9 cellular contexts compared by ENCODE assay signal in the genomic region with DNA sequence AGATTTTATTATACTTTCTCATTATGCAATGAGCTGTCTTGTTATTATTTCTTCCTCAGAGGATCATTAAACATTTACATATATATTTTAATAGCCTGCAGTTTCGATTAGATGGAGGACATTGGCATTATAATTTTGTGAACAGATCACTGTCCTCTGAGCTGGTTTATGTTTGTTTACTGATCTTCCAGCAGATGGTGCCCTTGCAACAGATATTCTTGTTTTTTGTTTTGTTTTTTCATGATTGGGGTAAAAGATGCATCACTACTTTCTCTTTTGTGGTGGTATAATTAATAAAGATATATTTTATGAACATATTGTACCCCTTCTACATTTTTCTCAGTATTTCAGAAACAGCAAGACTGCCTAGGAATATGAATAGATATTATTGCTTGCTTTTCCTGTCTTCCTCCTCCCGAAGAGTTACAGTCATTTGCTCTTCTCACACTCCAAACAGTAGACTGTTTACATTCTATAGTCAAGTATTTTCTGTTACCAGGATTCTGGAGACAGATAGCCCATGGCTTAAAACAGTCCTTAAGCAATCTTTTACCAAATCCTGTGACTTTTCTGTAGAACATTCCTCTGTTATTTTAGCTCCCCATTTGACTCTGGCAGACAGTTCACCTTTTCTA.
DNase-seq lines count a peak whose midpoint lies in the region; ATAC-seq and TF ChIP-seq lines count a peak whose summit lies in the region.
"Had no signal": no experiment of that assay in that cellular context is flagged by ENCODE, and none has a peak within 500 bp of the region (broad histone marks: within the 10 kb centered on the region; RNA-seq: fewer than 3 reads in every experiment).

No MANE protein-coding gene starts in this region.

- CTCF ChIA-PET in T-cell (lab: Charles Lee), result no interaction called here
- CTCF ChIA-PET in activated CD4-positive, alpha-beta T cell treated with anti-CD3 and anti-CD28 coated beads for 36 hours (lab: Charles Lee), result interaction anchor here (0.7 to 0.9 kb wide), 2 partner anchors 20 to 759 kb away, joined by 3 to 4 read pairs; no protein-coding TSS in a partner anchor
- CTCF ChIA-PET in activated CD4-positive, alpha-beta memory T cell treated with anti-CD3 and anti-CD28 coated beads, Interleukin-2, amount 10 ng/mL, durations not matched to agents 7 days and 5 days (lab: Charles Lee), result interaction anchor here (0.7 kb wide), 1 partner anchor 9 kb away, joined by 3 read pairs; no protein-coding TSS in a partner anchor

- TF ChIP-seq CTCF in astrocyte of the spinal cord (IDR thresholded peaks at IDR 0.05; ENCODE audit: low read depth, low read length), result peak; percentile 51
- TF ChIP-seq CTCF in neural crest cell (conservative IDR thresholded peaks at IDR 0.05), result peak; percentile 75

- in situ Hi-C loops in astrocyte of the spinal cord (cut with HindIII; ENCODE audit: low sequenced_read_pairs), result no loop called here

- ATAC-seq in GM18511 (IDR thresholded peaks at IDR 0.05; ENCODE audit: unreplicated experiment) (peak; percentile 61), T-cell (replicated peaks in 1 of 4) (no peak), esophagus mucosa (no peak)
- no peak for ATAC-seq in activated CD4-positive, alpha-beta T cell treated with anti-CD3 and anti-CD28 coated beads for 36 hours

- POLR2A ChIA-PET in T-cell (lab: Charles Lee), result no interaction called here
- POLR2A ChIA-PET in activated CD4-positive, alpha-beta T cell treated with anti-CD3 and anti-CD28 coated beads for 36 hours (lab: Charles Lee), result no interaction called here
- POLR2A ChIA-PET in activated CD4-positive, alpha-beta memory T cell treated with anti-CD3 and anti-CD28 coated beads, Interleukin-2, amount 10 ng/mL, durations not matched to agents 7 days and 5 days (lab: Charles Lee), result no interaction called here

- peak overlapping the region; percentile 35 for H3K27ac Mint-ChIP-seq in neural crest cell (ENCODE audit: unreplicated experiment)
- no peak overlapping the region for H3K27ac Mint-ChIP-seq in T-cell
- no peak overlapping the region for H3K27ac Mint-ChIP-seq in activated CD4-positive, alpha-beta T cell treated with anti-CD3 and anti-CD28 coated beads for 36 hours
- no peak overlapping the region for H3K27ac Mint-ChIP-seq in activated CD4-positive, alpha-beta memory T cell treated with anti-CD3 and anti-CD28 coated beads, Interleukin-2, amount 10 ng/mL, durations not matched to agents 7 days and 5 days
- H3K27ac Mint-ChIP-seq: IgD-negative memory B cell had no signal

- H3K4me3 Mint-ChIP-seq in neural crest cell (no peak overlapping the region), T-cell (no peak overlapping the region)
- H3K4me3 Mint-ChIP-seq in activated CD4-positive, alpha-beta T cell treated with anti-CD3 and anti-CD28 coated beads for 36 hours, result no peak overlapping the region
- no peak overlapping the region for H3K4me3 Mint-ChIP-seq in activated CD4-positive, alpha-beta memory T cell treated with anti-CD3 and anti-CD28 coated beads, Interleukin-2, amount 10 ng/mL, durations not matched to agents 7 days and 5 days
- H3K4me3 Mint-ChIP-seq: IgD-negative memory B cell had no signal

- H3K4me1 Mint-ChIP-seq in neural crest cell, result no peaks in the 10 kb centered on the region
- no peaks in the 10 kb centered on the region for H3K4me1 Mint-ChIP-seq in T-cell
- no peaks in the 10 kb centered on the region for H3K4me1 Mint-ChIP-seq in activated CD4-positive, alpha-beta T cell treated with anti-CD3 and anti-CD28 coated beads for 36 hours
- no peaks in the 10 kb centered on the region for H3K4me1 Mint-ChIP-seq in activated CD4-positive, alpha-beta memory T cell treated with anti-CD3 and anti-CD28 coated beads, Interleukin-2, amount 10 ng/mL, durations not matched to agents 7 days and 5 days
- H3K4me1 Mint-ChIP-seq: IgD-negative memory B cell had no signal

- no peaks in the 10 kb centered on the region for H3K27me3 Mint-ChIP-seq in neural crest cell (ENCODE audit: low read depth)
- no peaks in the 10 kb centered on the region for H3K27me3 Mint-ChIP-seq in T-cell
- H3K27me3 Mint-ChIP-seq in activated CD4-positive, alpha-beta T cell treated with anti-CD3 and anti-CD28 coated beads for 36 hours, result no peaks in the 10 kb centered on the region
- no peaks in the 10 kb centered on the region for H3K27me3 Mint-ChIP-seq in activated CD4-positive, alpha-beta memory T cell treated with anti-CD3 and anti-CD28 coated beads, Interleukin-2, amount 10 ng/mL, durations not matched to agents 7 days and 5 days
- H3K27me3 Mint-ChIP-seq: IgD-negative memory B cell had no signal

- no peaks in the 10 kb centered on the region for H3K36me3 Mint-ChIP-seq in neural crest cell (ENCODE audit: low read depth)
- H3K36me3 Mint-ChIP-seq in T-cell, result no peaks in the 10 kb centered on the region
- no peaks in the 10 kb centered on the region for H3K36me3 Mint-ChIP-seq in activated CD4-positive, alpha-beta T cell treated with anti-CD3 and anti-CD28 coated beads for 36 hours (ENCODE audit: low read depth)
- H3K36me3 Mint-ChIP-seq in activated CD4-positive, alpha-beta memory T cell treated with anti-CD3 and anti-CD28 coated beads, Interleukin-2, amount 10 ng/mL, durations not matched to agents 7 days and 5 days (ENCODE audit: low read depth), result no peaks in the 10 kb centered on the region
- H3K36me3 Mint-ChIP-seq: IgD-negative memory B cell had no signal

- no peaks in the 10 kb centered on the region for H3K9me3 Mint-ChIP-seq in neural crest cell
- peaks cover 0 to 5% (median 0%) of the 10 kb centered on the region in 3 donors for H3K9me3 Mint-ChIP-seq in T-cell
- no peaks in the 10 kb centered on the region for H3K9me3 Mint-ChIP-seq in activated CD4-positive, alpha-beta T cell treated with anti-CD3 and anti-CD28 coated beads for 36 hours (ENCODE audit: low read depth)
- H3K9me3 Mint-ChIP-seq in activated CD4-positive, alpha-beta memory T cell treated with anti-CD3 and anti-CD28 coated beads, Interleukin-2, amount 10 ng/mL, durations not matched to agents 7 days and 5 days, result no peaks in the 10 kb centered on the region

- intact Hi-C loops in activated CD4-positive, alpha-beta T cell treated with anti-CD3 and anti-CD28 coated beads for 36 hours (cut with DNase I, micrococcal nuclease), result no loop called here

- peak; percentile 3 for DNase-seq in NCI-H1105 (lab: John Stamatoyannopoulos, UW)
- peak; percentile 15 for DNase-seq in astrocyte of the spinal cord (ENCODE audit: low read depth, low spot score)
- DNase-seq in neural crest cell (ENCODE audit: low read depth, low spot score), result no peak
- DNase-seq in T-cell, result no peak
- DNase-seq in activated CD4-positive, alpha-beta T cell treated with anti-CD3 and anti-CD28 coated beads for 36 hours, result no peak
- DNase-seq in activated CD4-positive, alpha-beta memory T cell treated with anti-CD3 and anti-CD28 coated beads, Interleukin-2, amount 10 ng/mL, durations not matched to agents 7 days and 5 days, result no peak

- no peak overlapping the region for H3K4me3 ChIP-seq in astrocyte of the spinal cord (ENCODE audit: low read depth, low read length)

Comparison
In these comparisons a context has a peak if more than half of its experiments do, and no peak if none do; other contexts are left out.
1. DNase-seq: peak in NCI-H1105 (single experiment) and astrocyte of the spinal cord (single experiment); none in neural crest cell (single experiment), T-cell (0 of 34), activated CD4-positive, alpha-beta T cell treated with anti-CD3 and anti-CD28 coated beads for 36 hours (single experiment) and activated CD4-positive, alpha-beta memory T cell treated with anti-CD3 and anti-CD28 coated beads, Interleukin-2, amount 10 ng/mL, durations not matched to agents 7 days and 5 days (single experiment).
2. CTCF ChIA-PET loops: an anchor here in activated CD4-positive, alpha-beta T cell treated with anti-CD3 and anti-CD28 coated beads for 36 hours (0.7 to 0.9 kb wide) and activated CD4-positive, alpha-beta memory T cell treated with anti-CD3 and anti-CD28 coated beads, Interleukin-2, amount 10 ng/mL, durations not matched to agents 7 days and 5 days (0.7 kb wide); none called in T-cell.